In genomic region chr6:13702809-13703302, GRCh38 we compare ENCODE assay signal across 1 cellular context.
TF ChIP-seq lines count a peak whose summit lies in the region.

No MANE protein-coding gene starts in this region.

TF ChIP-seq in K562, 482 proteins besides CTCF, POLR2A, EP300 and RAD21 (continued from another document):
- TF ChIP-seq PHB2 (IDR thresholded peaks at IDR 0.05; ENCODE audit: low read depth) (no peak), NUFIP1 (IDR thresholded peaks at IDR 0.05; ENCODE audit: partially characterized antibody) (no peak), HNRNPH1 (optimal IDR thresholded peaks at IDR 0.05; ENCODE audit: low read depth, low read length) (no peak), MCM5 (IDR thresholded peaks at IDR 0.05; ENCODE audit: low read depth) (no peak), JUN (IDR thresholded peaks at IDR 0.05; ENCODE audit: borderline replicate concordance, low read depth, low read length) (no peak), JUN (CRISPR knock-in tag; IDR thresholded peaks at IDR 0.05; ENCODE audit: borderline replicate concordance) (no peak), RFX7 (CRISPR knock-in tag; IDR thresholded peaks at IDR 0.05) (no peak), TFE3 (CRISPR knock-in tag; IDR thresholded peaks at IDR 0.05) (no peak), PRMT5 (CRISPR knock-in tag; IDR thresholded peaks at IDR 0.05) (no peak), ZNF518B (CRISPR knock-in tag; IDR thresholded peaks at IDR 0.05) (no peak), REST (CRISPR knock-in tag; IDR thresholded peaks at IDR 0.05; ENCODE audit: low read depth) (no peak), PTBP1 (IDR thresholded peaks at IDR 0.05; ENCODE audit: low read depth, low read length) (no peak), ZNF24 (IDR thresholded peaks at IDR 0.05) (peak; percentile 75; the same call in 1 of the 2 replicates), GABPB1 (CRISPR knock-in tag; IDR thresholded peaks at IDR 0.05) (peak; percentile 23; the same call in 1 of the 2 replicates), RBFOX2 (IDR thresholded peaks at IDR 0.05; ENCODE audit: low read depth, low read length) (0 out of 2 replicates have a peak, but pooled peaks have one; percentile 11), DEAF1 (CRISPR knock-in tag; IDR thresholded peaks at IDR 0.05) (0 out of 2 replicates have a peak, but pooled peaks have one; percentile 2), BRD4 (IDR thresholded peaks at IDR 0.05) (no peak), NR3C1 (CRISPR knock-in tag; IDR thresholded peaks at IDR 0.05) (no peak), ZNF707 (CRISPR knock-in tag; conservative IDR thresholded peaks at IDR 0.05) (no peak), YBX1 (IDR thresholded peaks at IDR 0.05) (no peak), BHLHE40 (IDR thresholded peaks at IDR 0.05; ENCODE audit: low read length) (peak; percentile 37; the same call in 1 of the 2 replicates), HEY1 (CRISPR knock-in tag; IDR thresholded peaks at IDR 0.05; ENCODE audit: borderline replicate concordance) (no peak), PURB (CRISPR knock-in tag; IDR thresholded peaks at IDR 0.05; ENCODE audit: low read depth) (no peak), RBM22 (IDR thresholded peaks at IDR 0.05; ENCODE audit: low read depth, low read length, poor library complexity, severe bottlenecking) (no peak), TOE1 (IDR thresholded peaks at IDR 0.05; ENCODE audit: borderline replicate concordance) (no peak), TOE1 (CRISPR knock-in tag; IDR thresholded peaks at IDR 0.05; ENCODE audit: borderline replicate concordance, low read depth) (no peak), SPI1 (IDR thresholded peaks at IDR 0.05; ENCODE audit: borderline replicate concordance, low read depth, low read length) (peak; percentile 100), NCOR1 (IDR thresholded peaks at IDR 0.05) (peak; percentile 31; the same call in 1 of the 2 replicates), ARID1B (IDR thresholded peaks at IDR 0.05) (peak; percentile 88), ETS1 (conservative IDR thresholded peaks at IDR 0.05; ENCODE audit: control insufficient read depth, low read depth, low read length) (no peak), CEBPB (tag; IDR thresholded peaks at IDR 0.05) (peak; percentile 96), NFRKB (IDR thresholded peaks at IDR 0.05; ENCODE audit: low read depth) (no peak), NCOA6 (IDR thresholded peaks at IDR 0.05) (no peak), DPF2 (IDR thresholded peaks at IDR 0.05) (peak; percentile 81), ZNF311 (CRISPR knock-in tag; IDR thresholded peaks at IDR 0.05) (no peak), ZNF133 (CRISPR knock-in tag; IDR thresholded peaks at IDR 0.05) (no peak), CREB3L1 (IDR thresholded peaks at IDR 0.05; ENCODE audit: borderline replicate concordance, low read depth) (no peak), SMARCA4 (IDR thresholded peaks at IDR 0.05) (peak; percentile 89), ATF2 (CRISPR knock-in tag; IDR thresholded peaks at IDR 0.05) (no peak), BRCA1 (IDR thresholded peaks at IDR 0.05) (no peak), BRCA1 (CRISPR knock-in tag; IDR thresholded peaks at IDR 0.05) (no peak), CBX5 (IDR thresholded peaks at IDR 0.05; ENCODE audit: borderline replicate concordance, low read depth) (no peak), SNIP1 (IDR thresholded peaks at IDR 0.05; ENCODE audit: low read depth) (no peak), CREM (IDR thresholded peaks at IDR 0.05; ENCODE audit: low read depth) (peak; percentile 34; the same call in 1 of the 2 replicates)
- TF ChIP-seq, protein P1, sequence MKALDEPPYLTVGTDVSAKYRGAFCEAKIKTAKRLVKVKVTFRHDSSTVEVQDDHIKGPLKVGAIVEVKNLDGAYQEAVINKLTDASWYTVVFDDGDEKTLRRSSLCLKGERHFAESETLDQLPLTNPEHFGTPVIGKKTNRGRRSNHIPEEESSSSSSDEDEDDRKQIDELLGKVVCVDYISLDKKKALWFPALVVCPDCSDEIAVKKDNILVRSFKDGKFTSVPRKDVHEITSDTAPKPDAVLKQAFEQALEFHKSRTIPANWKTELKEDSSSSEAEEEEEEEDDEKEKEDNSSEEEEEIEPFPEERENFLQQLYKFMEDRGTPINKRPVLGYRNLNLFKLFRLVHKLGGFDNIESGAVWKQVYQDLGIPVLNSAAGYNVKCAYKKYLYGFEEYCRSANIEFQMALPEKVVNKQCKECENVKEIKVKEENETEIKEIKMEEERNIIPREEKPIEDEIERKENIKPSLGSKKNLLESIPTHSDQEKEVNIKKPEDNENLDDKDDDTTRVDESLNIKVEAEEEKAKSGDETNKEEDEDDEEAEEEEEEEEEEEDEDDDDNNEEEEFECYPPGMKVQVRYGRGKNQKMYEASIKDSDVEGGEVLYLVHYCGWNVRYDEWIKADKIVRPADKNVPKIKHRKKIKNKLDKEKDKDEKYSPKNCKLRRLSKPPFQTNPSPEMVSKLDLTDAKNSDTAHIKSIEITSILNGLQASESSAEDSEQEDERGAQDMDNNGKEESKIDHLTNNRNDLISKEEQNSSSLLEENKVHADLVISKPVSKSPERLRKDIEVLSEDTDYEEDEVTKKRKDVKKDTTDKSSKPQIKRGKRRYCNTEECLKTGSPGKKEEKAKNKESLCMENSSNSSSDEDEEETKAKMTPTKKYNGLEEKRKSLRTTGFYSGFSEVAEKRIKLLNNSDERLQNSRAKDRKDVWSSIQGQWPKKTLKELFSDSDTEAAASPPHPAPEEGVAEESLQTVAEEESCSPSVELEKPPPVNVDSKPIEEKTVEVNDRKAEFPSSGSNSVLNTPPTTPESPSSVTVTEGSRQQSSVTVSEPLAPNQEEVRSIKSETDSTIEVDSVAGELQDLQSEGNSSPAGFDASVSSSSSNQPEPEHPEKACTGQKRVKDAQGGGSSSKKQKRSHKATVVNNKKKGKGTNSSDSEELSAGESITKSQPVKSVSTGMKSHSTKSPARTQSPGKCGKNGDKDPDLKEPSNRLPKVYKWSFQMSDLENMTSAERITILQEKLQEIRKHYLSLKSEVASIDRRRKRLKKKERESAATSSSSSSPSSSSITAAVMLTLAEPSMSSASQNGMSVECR (CRISPR knock-in tag; IDR thresholded peaks at IDR 0.05): no peak
